In the genomic region with DNA sequence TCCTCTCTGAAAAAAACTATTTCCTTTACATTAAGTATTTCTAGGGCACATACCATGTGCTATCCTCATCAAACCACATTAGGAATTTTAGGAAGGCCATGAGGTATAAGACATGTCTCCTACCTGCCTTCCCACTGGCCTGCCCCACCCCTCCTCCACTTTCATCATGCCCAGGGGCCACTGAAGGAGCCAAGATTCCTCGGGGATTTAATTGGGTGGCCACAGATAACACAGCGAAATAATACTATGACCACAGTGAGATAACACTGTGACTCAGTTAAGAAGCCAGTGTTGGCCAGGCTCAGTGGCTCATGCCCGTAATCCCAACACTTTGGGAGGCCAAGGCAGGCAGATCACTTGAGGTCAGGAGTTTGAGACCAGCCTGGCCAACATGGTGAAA, we compare ENCODE assay signal across 20 cellular contexts. TPM values are rescaled to one million over a fixed set of nuclear protein-coding genes. Genes with fewer than 3 reads are reported as not detected.
DNase-seq lines count a peak whose midpoint lies in the region; ATAC-seq, FAIRE-seq and TF ChIP-seq lines count a peak whose summit lies in the region.
"Had no signal": no experiment of that assay in that cellular context is flagged by ENCODE, and none has a peak within 500 bp of the region (broad histone marks: within the 10 kb centered on the region; RNA-seq: fewer than 3 reads in every experiment).

No MANE protein-coding gene starts in this region.

- H2BK120ac ChIP-seq in H1 (replicated peaks; ENCODE audit: low read depth, low read length), result no peak overlapping the region
- no peak overlapping the region for H2BK120ac ChIP-seq in trophoblast cell (ENCODE audit: insufficient read depth, low read length, poor library complexity)

- H2BK20ac ChIP-seq in H1 (ENCODE audit: low read length), result 0 out of 2 replicates have a peak overlapping the region, but pooled peaks have one; percentile 72

- H3K23me2 ChIP-seq in H1 (ENCODE audit: low read depth, low read length), result no peaks in the 10 kb centered on the region

- no peaks in the 10 kb centered on the region for H3K36me3 ChIP-seq in H1 (ENCODE audit: control insufficient read depth in 2 of 4, insufficient read depth in 4 of 4, low read length in 3 of 4)
- no peaks in the 10 kb centered on the region for H3K36me3 ChIP-seq in trophoblast cell (ENCODE audit: control insufficient read depth in 1 of 2, insufficient read depth in 2 of 2, low read length in 2 of 2)
- H3K36me3 ChIP-seq: HAP-1 had no signal

- H2BK12ac ChIP-seq in H1 (ENCODE audit: low read depth, low read length) (no peak overlapping the region), trophoblast cell (ENCODE audit: low read length) (no peak overlapping the region)

- H4K5ac ChIP-seq in H1 (ENCODE audit: insufficient read length, low read depth, low read length), result no peak overlapping the region

- H3K23ac ChIP-seq in H1 (ENCODE audit: insufficient read length) (no peak overlapping the region), trophoblast cell (ENCODE audit: low read length) (no peak overlapping the region)

- H3K4me1 ChIP-seq in H1 (replicated peaks in 1 of 4; ENCODE audit: control insufficient read depth in 3 of 4, insufficient read depth in 4 of 4, low read length in 3 of 4) (peaks cover 5 to 9% (median 8%) of the 10 kb centered on the region in 4 experiments; a peak in 6 of 7 replicates), trophoblast cell (ENCODE audit: control insufficient read depth in 1 of 2, insufficient read depth in 2 of 2, low read length in 2 of 2) (peaks cover 9% of the 10 kb centered on the region in 2 experiments)
- H3K4me1 ChIP-seq: HAP-1 had no signal

- H2BK15ac ChIP-seq in H1 (ENCODE audit: low read length), result 0 out of 2 replicates have a peak overlapping the region, but pooled peaks have one; percentile 46

- TF ChIP-seq RAD21 in H1 (IDR thresholded peaks at IDR 0.05 in 1 of 2, conservative IDR thresholded peaks at IDR 0.05 in 1 of 2; ENCODE audit: low read depth in 2 of 2, low read length in 2 of 2), result no peak

- no peak overlapping the region for H3K56ac ChIP-seq in H1 (replicated peaks; ENCODE audit: insufficient read length, low read depth, low read length)

- H3K27me3 ChIP-seq in H1 (replicated peaks in 1 of 4; ENCODE audit: control insufficient read depth in 3 of 4, extremely low read depth in 1 of 4, insufficient read depth in 3 of 4, low read length in 3 of 4), result no peaks in the 10 kb centered on the region
- no peaks in the 10 kb centered on the region for H3K27me3 ChIP-seq in trophoblast cell (ENCODE audit: insufficient read depth, low read length)

- no peaks in the 10 kb centered on the region for H3K9me3 ChIP-seq in H1 (ENCODE audit: insufficient read depth in 2 of 2, low read depth in 1 of 2, low read length in 1 of 2)
- no peaks in the 10 kb centered on the region for H3K9me3 ChIP-seq in trophoblast cell (ENCODE audit: insufficient read depth, low read depth, low read length)
- H3K9me3 ChIP-seq: HAP-1 had no signal

- H2BK5ac ChIP-seq in H1 (ENCODE audit: low read depth, low read length) (no peak overlapping the region), trophoblast cell (ENCODE audit: low read depth, low read length, poor library complexity) (no peak overlapping the region)

- TF ChIP-seq EP300 in H1 (IDR thresholded peaks at IDR 0.05; ENCODE audit: borderline replicate concordance in 1 of 2, low read depth in 2 of 2, low read length in 2 of 2), result no peak

- FAIRE-seq in RCC 7860 (lab: Jason Lieb, UNC), result no peak
- no peak for FAIRE-seq in H1 (lab: Jason Lieb, UNC)

- H2AFZ ChIP-seq in H1 (ENCODE audit: low read length), result no peak overlapping the region
- H2AFZ ChIP-seq in trophoblast cell (ENCODE audit: insufficient read depth, low read length, poor library complexity), result no peak overlapping the region

- CTCF ChIA-PET in activated CD8-positive, alpha-beta memory T cell treated with anti-CD3 and anti-CD28 coated beads, Interleukin-2, amount 10 ng/mL, durations not matched to agents 7 days and 5 days (lab: Charles Lee), result interaction anchor here (1.0 kb wide), 1 partner anchor 73 kb away, joined by 3 read pairs; no protein-coding TSS in a partner anchor
- CTCF ChIA-PET in H1 (lab: Charles Lee; ENCODE audit: partially characterized antibody), result interaction anchor here (1.3 to 1.8 kb wide), 2 partner anchors 12 to 73 kb away, joined by 4 to 10 read pairs; no protein-coding TSS in a partner anchor

- no peak overlapping the region for H3K27ac Mint-ChIP-seq in activated CD8-positive, alpha-beta memory T cell treated with anti-CD3 and anti-CD28 coated beads, Interleukin-2, amount 10 ng/mL, durations not matched to agents 7 days and 5 days

- intact Hi-C loops in left cardiac atrium (cut with DNase I), result loop anchor here in 1 of 2 donors (10.0 kb wide), 1 partner anchor 146 kb away; no protein-coding TSS in a partner anchor

- H3K18ac ChIP-seq in H1 (ENCODE audit: extremely low read depth, low read length), result no peak overlapping the region; the same call in 1 of the 2 replicates
- H3K18ac ChIP-seq in trophoblast cell (ENCODE audit: low read length), result no peak overlapping the region

- H2AK5ac ChIP-seq in H1 (ENCODE audit: low read depth, low read length) (no peak overlapping the region), trophoblast cell (ENCODE audit: low read length) (no peak overlapping the region)

- H3K9ac ChIP-seq in H1 (replicated peaks in 1 of 4; ENCODE audit: extremely low read depth in 1 of 4, low read depth in 3 of 4, low read length in 3 of 4) (no peak overlapping the region), trophoblast cell (ENCODE audit: low read length) (no peak overlapping the region)

- H3K27me3 Mint-ChIP-seq in activated CD8-positive, alpha-beta memory T cell treated with anti-CD3 and anti-CD28 coated beads, Interleukin-2, amount 10 ng/mL, durations not matched to agents 7 days and 5 days, result peaks cover 10% of the 10 kb centered on the region

- TF ChIP-seq POLR2A in H1 (IDR thresholded peaks at IDR 0.05; ENCODE audit: control extremely low read depth in 1 of 2, low read depth in 2 of 2, low read length in 2 of 2), result no peak

- H3K79me1 ChIP-seq in H1 (ENCODE audit: low read depth, low read length), result no peaks in the 10 kb centered on the region
- no peaks in the 10 kb centered on the region for H3K79me1 ChIP-seq in trophoblast cell (ENCODE audit: low read length)

- H3K4me3 ChIP-seq in H1 (ENCODE audit: extremely low read depth in 1 of 4, insufficient read depth in 2 of 4, low read depth in 3 of 4, low read length in 4 of 4), result no peak overlapping the region
- no peak overlapping the region for H3K4me3 ChIP-seq in trophoblast cell (ENCODE audit: low read depth, low read length)
- H3K4me3 ChIP-seq: HAP-1 had no signal

- H3K79me2 ChIP-seq in H1 (ENCODE audit: control insufficient read depth in 1 of 2, insufficient read depth in 2 of 2, low read length in 2 of 2) (no peaks in the 10 kb centered on the region), trophoblast cell (ENCODE audit: control insufficient read depth, insufficient read depth, low read length, poor library complexity) (no peaks in the 10 kb centered on the region)

- H3K4me1 Mint-ChIP-seq in activated CD8-positive, alpha-beta memory T cell treated with anti-CD3 and anti-CD28 coated beads, Interleukin-2, amount 10 ng/mL, durations not matched to agents 7 days and 5 days, result peaks cover 22% of the 10 kb centered on the region

- H3K27ac ChIP-seq in H1 (ENCODE audit: low read depth, low read length) (no peak overlapping the region), trophoblast cell (ENCODE audit: low read depth, low read length) (no peak overlapping the region)
- H3K27ac ChIP-seq: C4-2B had no signal

- DNase-seq in activated CD8-positive, alpha-beta memory T cell treated with anti-CD3 and anti-CD28 coated beads for 24 hours, result peak; percentile 38
- no peak for DNase-seq in activated CD8-positive, alpha-beta memory T cell treated with anti-CD3 and anti-CD28 coated beads, Interleukin-2, amount 10 ng/mL, durations not matched to agents 7 days and 5 days
- DNase-seq in RCC 7860 (ENCODE audit: low spot score), result peak; percentile 28
- no peak for DNase-seq in H1 (ENCODE audit: low read depth in 1 of 2, low spot score in 2 of 2)
- DNase-seq in stimulated activated CD8-positive, alpha-beta memory T cell treated with anti-CD3 and anti-CD28 coated beads, Interleukin-4, amount 100 ng/mL, for 48 hours, result peak; percentile 10
- no peak for DNase-seq in NCI-H510A (lab: John Stamatoyannopoulos, UW)
- no peak for DNase-seq in left cardiac atrium
- no peak for DNase-seq in trophoblast cell
- DNase-seq: 8988T; COR-L47; DMS153; Karpas-422; NCI-H1436 treated with DMSO at 0.1 percent for 48 hours; NCI-H2081; NCI-H2227 treated with DMSO at 0.1 percent for 48 hours; NCI-H526 treated with DMSO at 0.1 percent for 48 hours; NK-92 treated with Interleukin-12 subunit alpha and Interleukin-12 subunit beta, amount 100 ng/mL, for 24 hours had no signal

- H4K20me1 ChIP-seq in H1 (replicated peaks in 1 of 2; ENCODE audit: control insufficient read depth in 1 of 2, insufficient read depth in 2 of 2, low read length in 2 of 2), result no peaks in the 10 kb centered on the region

- H4K8ac ChIP-seq in H1 (ENCODE audit: extremely low read depth, insufficient read depth, low read length) (no peak overlapping the region), trophoblast cell (ENCODE audit: low read depth, low read length) (no peak overlapping the region)

- H3K36me3 Mint-ChIP-seq in activated CD8-positive, alpha-beta memory T cell treated with anti-CD3 and anti-CD28 coated beads, Interleukin-2, amount 10 ng/mL, durations not matched to agents 7 days and 5 days, result no peaks in the 10 kb centered on the region

- H3K14ac ChIP-seq in H1 (ENCODE audit: insufficient read length), result no peak overlapping the region
- no peak overlapping the region for H3K14ac ChIP-seq in trophoblast cell (ENCODE audit: low read length)

- H3K4ac ChIP-seq in H1 (replicated peaks; ENCODE audit: insufficient read length, low read depth, low read length) (no peak overlapping the region), trophoblast cell (ENCODE audit: low read depth, low read length) (no peak overlapping the region)

- WGBS in H1 (ENCODE audit: extremely low coverage in 1 of 2, insufficient coverage in 1 of 2, insufficient read length in 1 of 2, insufficient replicate concordance in 2 of 2, low coverage in 1 of 2, low lambda C conversion rate in 2 of 2, missing lambda C conversion rate in 1 of 2), 2 experiments, result 96% methylated on average over 3 of the region's 3 CpGs; no CpG with 5 or more reads in 1 of the 2 experiments
- no CpG with 5 or more reads among the region's 3 CpGs for WGBS in trophoblast cell (ENCODE audit: extremely low coverage, insufficient coverage, insufficient read length)

- H3K9me3 Mint-ChIP-seq in activated CD8-positive, alpha-beta memory T cell treated with anti-CD3 and anti-CD28 coated beads, Interleukin-2, amount 10 ng/mL, durations not matched to agents 7 days and 5 days (ENCODE audit: low read depth), result no peaks in the 10 kb centered on the region

- no peak for TF ChIP-seq CTCF in H1 (IDR thresholded peaks at IDR 0.05; ENCODE audit: control extremely low read depth in 1 of 3, insufficient read depth in 1 of 3, low read depth in 1 of 3, low read length in 3 of 3)

- no peak overlapping the region for H3K4me3 Mint-ChIP-seq in activated CD8-positive, alpha-beta memory T cell treated with anti-CD3 and anti-CD28 coated beads, Interleukin-2, amount 10 ng/mL, durations not matched to agents 7 days and 5 days

- H3K4me2 ChIP-seq in H1 (ENCODE audit: insufficient read depth in 1 of 2, low read depth in 2 of 2, low read length in 2 of 2) (no peak overlapping the region), trophoblast cell (ENCODE audit: low read length) (no peak overlapping the region)

- POLR2A ChIA-PET in H1 (lab: Charles Lee; ENCODE audit: partially characterized antibody), result interaction anchor here (1.1 kb wide), 1 partner anchor 10 kb away, joined by 3 read pairs; a partner anchor contains a TSS

- ATAC-seq in activated CD8-positive, alpha-beta memory T cell treated with anti-CD3 and anti-CD28 coated beads, Interleukin-2, amount 10 ng/mL, durations not matched to agents 7 days and 5 days, result no peak
- ATAC-seq in left cardiac atrium, result no peak
- ATAC-seq: Right ventricle myocardium inferior had no signal

- H4K12ac ChIP-seq in trophoblast cell (ENCODE audit: low read depth, low read length), result no peak overlapping the region

- H4K91ac ChIP-seq in H1 (replicated peaks; ENCODE audit: insufficient read length, low read length) (peak overlapping the region; percentile 62), trophoblast cell (ENCODE audit: low read depth, low read length) (no peak overlapping the region)

RNA-seq across cellular contexts. Expression of a gene that starts 9.8 kb away (rescaled TPM):
- 10 to 100 TPM in 1 of 2 experiments, 1 to 10 TPM in 1; 3.6 to 13.0 TPM for total RNA-seq in activated CD8-positive, alpha-beta memory T cell treated with anti-CD3 and anti-CD28 coated beads, Interleukin-2, amount 10 ng/mL, durations not matched to agents 7 days and 5 days
- 24.2 and 30.9 TPM in 2 replicates for total RNA-seq in H1 (2021; fragmentation: NEBNext Ultra II Directional; extraction: Animal tissue kit (Norgen Biotek cat#: 25700))
- polyA plus RNA-seq in H1 (2011; rRNA removed), result 21.2 and 29.0 TPM in 2 replicates
- 23.4 TPM for polyA plus RNA-seq in H1 (2011; cell fraction: cytosol; rRNA removed)
- 28.4 TPM for polyA plus RNA-seq in H1 (2011; cell fraction: nucleus; rRNA removed)
- 20.6 to 25.4 TPM (median 23.4 TPM) in 4 replicates for polyA plus RNA-seq in H1 (2012, experiment 1 of 2)
- polyA plus RNA-seq in H1 (2012, experiment 2 of 2), result 20.0 TPM
- 9.5 TPM for polyA plus RNA-seq in H1 (2013, experiment 1 of 2)
- 9.4 TPM for polyA plus RNA-seq in H1 (2013, experiment 2 of 2)
- 36.9 and 38.5 TPM in 2 replicates for polyA minus RNA-seq in H1 (2011; rRNA and poly(A)+ RNA removed)
- polyA minus RNA-seq in H1 (2011; cell fraction: cytosol; rRNA and poly(A)+ RNA removed), result 23.9 TPM
- polyA minus RNA-seq in H1 (2011; cell fraction: nucleus; rRNA and poly(A)+ RNA removed), result 28.7 TPM
- 1 to 10 TPM; 1.9 to 5.0 TPM for total RNA-seq in left cardiac atrium
- 20.8 and 22.5 TPM in 2 replicates for polyA plus RNA-seq in trophoblast cell (2013)

RNA-seq across cellular contexts. Expression of a gene that starts 42.4 kb away (rescaled TPM):
- total RNA-seq in activated CD8-positive, alpha-beta memory T cell treated with anti-CD3 and anti-CD28 coated beads, Interleukin-2, amount 10 ng/mL, durations not matched to agents 7 days and 5 days, result 100 to 1,000 TPM in 1 of 2 experiments, 10 to 100 TPM in 1; 89.5 to 107 TPM
- 144 and 153 TPM in 2 replicates for total RNA-seq in H1 (2021; fragmentation: NEBNext Ultra II Directional; extraction: Animal tissue kit (Norgen Biotek cat#: 25700))
- polyA plus RNA-seq in H1 (2011; rRNA removed), result 31.7 and 48.9 TPM in 2 replicates
- polyA plus RNA-seq in H1 (2011; cell fraction: cytosol; rRNA removed), result 68.3 TPM
- 101 TPM for polyA plus RNA-seq in H1 (2011; cell fraction: nucleus; rRNA removed)
- polyA plus RNA-seq in H1 (2012, experiment 1 of 2), result 93.4 to 126 TPM (median 104 TPM) in 4 replicates
- 5.9 TPM for polyA plus RNA-seq in H1 (2012, experiment 2 of 2)
- polyA plus RNA-seq in H1 (2013, experiment 1 of 2), result 72.9 TPM
- polyA plus RNA-seq in H1 (2013, experiment 2 of 2), result 69.3 TPM
- 72.1 and 91.2 TPM in 2 replicates for polyA minus RNA-seq in H1 (2011; rRNA and poly(A)+ RNA removed)
- 43.2 TPM for polyA minus RNA-seq in H1 (2011; cell fraction: cytosol; rRNA and poly(A)+ RNA removed)
- 127 TPM for polyA minus RNA-seq in H1 (2011; cell fraction: nucleus; rRNA and poly(A)+ RNA removed)
- 1 to 10 TPM in 1 of 2 donors, under 1 TPM in 1; 0.71 to 1.3 TPM for total RNA-seq in left cardiac atrium
- 22.5 and 26.1 TPM in 2 replicates for polyA plus RNA-seq in trophoblast cell (2013)

Comparison
In these comparisons a context has a peak if more than half of its experiments do, and no peak if none do; other contexts are left out.
1. DNase-seq: peak in activated CD8-positive, alpha-beta memory T cell treated with anti-CD3 and anti-CD28 coated beads for 24 hours (single experiment), RCC 7860 (single experiment) and stimulated activated CD8-positive, alpha-beta memory T cell treated with anti-CD3 and anti-CD28 coated beads, Interleukin-4, amount 100 ng/mL, for 48 hours (single experiment); none in activated CD8-positive, alpha-beta memory T cell treated with anti-CD3 and anti-CD28 coated beads, Interleukin-2, amount 10 ng/mL, durations not matched to agents 7 days and 5 days (single experiment), H1 (0 of 2), NCI-H510A (single experiment), left cardiac atrium (single experiment) and trophoblast cell (0 of 2).
2. RNA of a gene that starts 42.4 kb away (total RNA-seq): 144 to 153 TPM in H1 and 89.5 to 107 TPM in activated CD8-positive, alpha-beta memory T cell treated with anti-CD3 and anti-CD28 coated beads, Interleukin-2, amount 10 ng/mL, durations not matched to agents 7 days and 5 days; 0.71 to 1.3 TPM in left cardiac atrium; every median in the first group is over 10 times any median in the second.